ENCODE assay signal across 20 cellular contexts in genomic region chr2:42176992-42177738, GRCh38. TPM values are rescaled to one million over a fixed set of nuclear protein-coding genes. Genes with fewer than 3 reads are reported as not detected.
DNase-seq lines count a peak whose midpoint lies in the region; ATAC-seq and TF ChIP-seq lines count a peak whose summit lies in the region.
"Had no signal": no experiment of that assay in that cellular context is flagged by ENCODE, and none has a peak within 500 bp of the region (broad histone marks: within the 10 kb centered on the region; RNA-seq: fewer than 3 reads in every experiment).

No MANE protein-coding gene starts in this region.

- no peak overlapping the region for H2AFZ ChIP-seq in Loucy (ENCODE audit: low read length)

- H3K27me3 Mint-ChIP-seq in activated naive CD8-positive, alpha-beta T cell, result no peaks in the 10 kb centered on the region
- no peaks in the 10 kb centered on the region for H3K27me3 Mint-ChIP-seq in activated naive CD8-positive, alpha-beta T cell treated with anti-CD3 and anti-CD28 coated beads for 36 hours
- H3K27me3 Mint-ChIP-seq in memory B cell, result no peaks in the 10 kb centered on the region
- H3K27me3 Mint-ChIP-seq in stimulated activated naive B cell treated with anti-CD40 and anti-IgM and Interleukin-4, amounts not matched to agents 10 μg/mL and 1 μg/mL and 100 μg/mL, for 72 hours, result no peaks in the 10 kb centered on the region
- no peaks in the 10 kb centered on the region for H3K27me3 Mint-ChIP-seq in type B pancreatic cell
- H3K27me3 Mint-ChIP-seq: IgD-negative memory B cell had no signal

- H3K9me3 ChIP-seq in Loucy (ENCODE audit: insufficient read depth, low read depth, low read length), result no peaks in the 10 kb centered on the region
- H3K9me3 ChIP-seq: Caco-2, MG63, Peyer's patch, SJSA1 had no signal

- H3K79me2 ChIP-seq in Loucy (ENCODE audit: insufficient read depth, low read length), result peaks cover 93% of the 10 kb centered on the region

- no peak for ATAC-seq in memory B cell (ENCODE audit: low read depth)
- ATAC-seq in stimulated activated naive B cell treated with anti-CD40 and anti-IgM and Interleukin-4, amounts not matched to agents 10 μg/mL and 1 μg/mL and 100 μg/mL, for 72 hours (replicated peaks), result no peak

- DNase-seq in activated naive CD8-positive, alpha-beta T cell treated with anti-CD3 and anti-CD28 coated beads for 36 hours, result no peak
- DNase-seq in memory B cell (ENCODE audit: low spot score in 2 of 2) (no peak), GDM1 (lab: John Stamatoyannopoulos, UW) (no peak), NCI-H1417 (lab: John Stamatoyannopoulos, UW) (no peak), type B pancreatic cell (ENCODE audit: extremely low spot score, unreplicated experiment) (no peak)
- DNase-seq in stimulated activated naive B cell treated with anti-CD40 and anti-IgM and Interleukin-4, amounts not matched to agents 10 μg/mL and 1 μg/mL and 100 μg/mL, for 72 hours, result no peak
- DNase-seq: Caco-2, H9, Karpas-422, MG63, NCI-H1048, NCI-H1436 treated with DMSO at 0.1 percent for 48 hours, NCI-H2081, NCI-H2171 treated with DMSO at 0.1 percent for 48 hours, NCI-H446 treated with DMSO at 0.1 percent for 48 hours, Peyer's patch had no signal

- H3K4me1 Mint-ChIP-seq in activated naive CD8-positive, alpha-beta T cell (ENCODE audit: low read depth), result peaks cover 61% of the 10 kb centered on the region
- H3K4me1 Mint-ChIP-seq in activated naive CD8-positive, alpha-beta T cell treated with anti-CD3 and anti-CD28 coated beads for 36 hours, result peaks cover 61% of the 10 kb centered on the region
- H3K4me1 Mint-ChIP-seq in memory B cell (peaks cover 45% of the 10 kb centered on the region), type B pancreatic cell (ENCODE audit: unreplicated experiment) (peaks cover 31% of the 10 kb centered on the region)
- H3K4me1 Mint-ChIP-seq in stimulated activated naive B cell treated with anti-CD40 and anti-IgM and Interleukin-4, amounts not matched to agents 10 μg/mL and 1 μg/mL and 100 μg/mL, for 72 hours, result peaks cover 25 to 66% of the 10 kb centered on the region in 2 donors

- no peaks in the 10 kb centered on the region for H3K9me3 Mint-ChIP-seq in activated naive CD8-positive, alpha-beta T cell (ENCODE audit: low read depth)
- peaks cover 1% of the 10 kb centered on the region for H3K9me3 Mint-ChIP-seq in activated naive CD8-positive, alpha-beta T cell treated with anti-CD3 and anti-CD28 coated beads for 36 hours
- H3K9me3 Mint-ChIP-seq in memory B cell (no peaks in the 10 kb centered on the region), type B pancreatic cell (peaks cover 6% of the 10 kb centered on the region)
- H3K9me3 Mint-ChIP-seq in stimulated activated naive B cell treated with anti-CD40 and anti-IgM and Interleukin-4, amounts not matched to agents 10 μg/mL and 1 μg/mL and 100 μg/mL, for 72 hours, result no peaks in the 10 kb centered on the region
- H3K9me3 Mint-ChIP-seq: IgD-negative memory B cell had no signal

- H3K4me2 ChIP-seq in Loucy (ENCODE audit: low read depth, low read length, poor library complexity, severe bottlenecking), result peak overlapping the region; percentile 1

- peak overlapping the region; percentile 46 for H3K27ac Mint-ChIP-seq in activated naive CD8-positive, alpha-beta T cell
- H3K27ac Mint-ChIP-seq in activated naive CD8-positive, alpha-beta T cell treated with anti-CD3 and anti-CD28 coated beads for 36 hours, result no peak overlapping the region
- H3K27ac Mint-ChIP-seq in memory B cell, result peak overlapping the region; percentile 80
- H3K27ac Mint-ChIP-seq in stimulated activated naive B cell treated with anti-CD40 and anti-IgM and Interleukin-4, amounts not matched to agents 10 μg/mL and 1 μg/mL and 100 μg/mL, for 72 hours, result peak overlapping the region; percentile 67
- no peak overlapping the region for H3K27ac Mint-ChIP-seq in type B pancreatic cell

- no peak for TF ChIP-seq CTCF in Loucy (conservative IDR thresholded peaks at IDR 0.05; ENCODE audit: low read length)
- no peak for TF ChIP-seq CTCF in type B pancreatic cell (conservative IDR thresholded peaks at IDR 0.05)

- H3K4me1 ChIP-seq in Loucy (ENCODE audit: insufficient read depth, low read length, poor library complexity, severe bottlenecking), result peaks cover 27% of the 10 kb centered on the region
- H3K4me1 ChIP-seq: Caco-2 had no signal

- H3K9me2 ChIP-seq in Loucy (replicated peaks; ENCODE audit: low read depth, low read length), result no peaks in the 10 kb centered on the region

- no peak overlapping the region for H3K9ac ChIP-seq in Loucy (ENCODE audit: low read depth, low read length, poor library complexity, severe bottlenecking)

- H3K27me3 ChIP-seq in Loucy (ENCODE audit: insufficient read depth, low read length, poor library complexity, severe bottlenecking), result no peaks in the 10 kb centered on the region
- H3K27me3 ChIP-seq: MG63, Peyer's patch, SJSA1 had no signal

- peaks cover 12% of the 10 kb centered on the region for H3K36me3 Mint-ChIP-seq in activated naive CD8-positive, alpha-beta T cell
- peaks cover 20% of the 10 kb centered on the region for H3K36me3 Mint-ChIP-seq in activated naive CD8-positive, alpha-beta T cell treated with anti-CD3 and anti-CD28 coated beads for 36 hours
- peaks cover 27% of the 10 kb centered on the region for H3K36me3 Mint-ChIP-seq in memory B cell
- peaks cover 15 to 26% of the 10 kb centered on the region in 2 donors for H3K36me3 Mint-ChIP-seq in stimulated activated naive B cell treated with anti-CD40 and anti-IgM and Interleukin-4, amounts not matched to agents 10 μg/mL and 1 μg/mL and 100 μg/mL, for 72 hours
- H3K36me3 Mint-ChIP-seq in type B pancreatic cell, result peaks cover 21% of the 10 kb centered on the region

- H3K4me3 Mint-ChIP-seq in activated naive CD8-positive, alpha-beta T cell, result no peak overlapping the region
- no peak overlapping the region for H3K4me3 Mint-ChIP-seq in activated naive CD8-positive, alpha-beta T cell treated with anti-CD3 and anti-CD28 coated beads for 36 hours
- H3K4me3 Mint-ChIP-seq in memory B cell, result no peak overlapping the region
- no peak overlapping the region for H3K4me3 Mint-ChIP-seq in stimulated activated naive B cell treated with anti-CD40 and anti-IgM and Interleukin-4, amounts not matched to agents 10 μg/mL and 1 μg/mL and 100 μg/mL, for 72 hours
- H3K4me3 Mint-ChIP-seq in type B pancreatic cell, result no peak overlapping the region
- H3K4me3 Mint-ChIP-seq: H9 had no signal

- peaks cover 23% of the 10 kb centered on the region for H4K20me1 ChIP-seq in Loucy (ENCODE audit: insufficient read depth, low read length, poor library complexity, severe bottlenecking)

- no peaks in the 10 kb centered on the region for H3K36me3 ChIP-seq in Loucy (ENCODE audit: insufficient read depth, low read length)
- H3K36me3 ChIP-seq: MG63, Peyer's patch, SJSA1 had no signal

- H3F3A ChIP-seq in Loucy (ENCODE audit: low read depth), result no peaks in the 10 kb centered on the region

- H3K4me3 ChIP-seq in Loucy (ENCODE audit: low read length, poor library complexity, severe bottlenecking), result no peak overlapping the region
- H3K4me3 ChIP-seq: MG63, Peyer's patch, SJSA1 had no signal

RNA-seq across cellular contexts. Expression of gene EML4, which starts 8.0 kb away (rescaled TPM):
- total RNA-seq in activated naive CD8-positive, alpha-beta T cell treated with anti-CD3 and anti-CD28 coated beads for 36 hours, result 10 to 100 TPM; 60.0 to 64.6 TPM
- total RNA-seq in type B pancreatic cell (ENCODE audit: low replicate concordance), result 93.6 and 117 TPM in 2 replicates

Comparison
In these comparisons a context has a peak if more than half of its experiments do, and no peak if none do; other contexts are left out.
1. H3K27ac Mint-ChIP-seq: peak in activated naive CD8-positive, alpha-beta T cell (single experiment), memory B cell (single experiment) and stimulated activated naive B cell treated with anti-CD40 and anti-IgM and Interleukin-4, amounts not matched to agents 10 μg/mL and 1 μg/mL and 100 μg/mL, for 72 hours (single experiment); none in activated naive CD8-positive, alpha-beta T cell treated with anti-CD3 and anti-CD28 coated beads for 36 hours (single experiment) and type B pancreatic cell (single experiment).